20 cellular contexts compared by ENCODE assay signal in the genomic region with DNA sequence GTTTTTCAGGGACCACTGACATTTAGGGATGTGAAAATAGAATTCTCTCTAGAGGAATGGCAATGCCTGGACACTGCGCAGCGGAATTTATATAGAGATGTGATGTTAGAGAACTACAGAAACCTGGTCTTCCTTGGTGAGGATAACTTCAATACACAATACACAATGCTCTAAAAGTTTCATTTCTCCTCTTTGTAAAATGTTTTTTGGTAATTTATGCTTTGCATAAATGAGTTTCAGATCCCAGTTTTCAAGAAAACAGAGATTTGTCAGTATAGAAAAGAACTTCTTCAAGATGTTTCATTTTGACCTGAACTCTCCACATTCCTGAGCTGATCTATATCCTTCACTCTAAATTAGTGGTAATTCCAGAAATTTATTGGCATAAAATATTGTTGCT. TPM values are rescaled to one million over a fixed set of nuclear protein-coding genes. Genes with fewer than 3 reads are reported as not detected.
DNase-seq lines count a peak whose midpoint lies in the region; ATAC-seq, FAIRE-seq and TF ChIP-seq lines count a peak whose summit lies in the region.
"Had no signal": no experiment of that assay in that cellular context is flagged by ENCODE, and none has a peak within 500 bp of the region (broad histone marks: within the 10 kb centered on the region; RNA-seq: fewer than 3 reads in every experiment).

No MANE protein-coding gene starts in this region.

- peaks cover 99% of the 10 kb centered on the region for H3K79me2 ChIP-seq in OCI-LY7 (ENCODE audit: insufficient read depth, low read depth, low read length)

- no peak for TF ChIP-seq EP300 in transverse colon (IDR thresholded peaks at IDR 0.05; ENCODE audit: low read depth)

- H3K4me3 ChIP-seq in OCI-LY7 (ENCODE audit: low read depth, low read length, poor library complexity, severe bottlenecking) (peak overlapping the region; percentile 31), transverse colon (no peak overlapping the region)

- H3K4me1 ChIP-seq in OCI-LY7 (ENCODE audit: insufficient read depth, low read length, poor library complexity, severe bottlenecking): peaks cover 44% of the 10 kb centered on the region
- peaks cover 0 to 6% (median 0%) of the 10 kb centered on the region in 4 donors for H3K4me1 ChIP-seq in transverse colon

- in situ Hi-C loops in transverse colon (cut with MboI; ENCODE audit: low pct_ligation_motif_present in 1 of 4, low pct_unique_long_range_greater_than_20kb in 1 of 4, low sequenced_read_pairs in 3 of 4): no loop called here

- TF ChIP-seq CTCF in OCI-LY7 (conservative IDR thresholded peaks at IDR 0.05; ENCODE audit: low read length) (no peak), transverse colon (IDR thresholded peaks at IDR 0.05) (no peak)

- H3K36me3 Mint-ChIP-seq in naive B cell: peaks cover 0 to 27% of the 10 kb centered on the region in 2 donors

- no TSS peak for BruUV-seq in OCI-LY7 (replicated peaks; lab: Mats Ljungman, UMichigan)

- H2AFZ ChIP-seq in OCI-LY7 (ENCODE audit: low read length): no peak overlapping the region

- H3K27me3 ChIP-seq in transverse colon: no peaks in the 10 kb centered on the region

- intact Hi-C loops in OCI-LY7 (cut with micrococcal nuclease; ENCODE audit: unreplicated experiment) (no loop called here), transverse colon (cut with DNase I; ENCODE audit: low total_unique reads) (no loop called here)

- peak overlapping the region; percentile 61 for H3K27ac ChIP-seq in OCI-LY7 (ENCODE audit: low read depth, low read length, poor library complexity, severe bottlenecking)
- H3K27ac ChIP-seq in transverse colon: no peak overlapping the region
- H3K27ac ChIP-seq: C4-2B, HL-60 had no signal

- no peaks in the 10 kb centered on the region for H3K27me3 Mint-ChIP-seq in naive B cell

- H3K27ac Mint-ChIP-seq in naive B cell: peak overlapping the region; percentile 35 to 97 (median 84)

- peaks cover 23% of the 10 kb centered on the region for H4K20me1 ChIP-seq in OCI-LY7 (ENCODE audit: insufficient read depth, low read length)

- no peaks in the 10 kb centered on the region for H3K9me3 ChIP-seq in OCI-LY7 (ENCODE audit: low read length)
- no peaks in the 10 kb centered on the region for H3K9me3 ChIP-seq in transverse colon
- H3K9me3 ChIP-seq: SK-N-SH had no signal

- DNase-seq in GM12891 (ENCODE audit: insufficient read length, low spot score) (no peak), OCI-LY7 (ENCODE audit: low spot score) (peak; percentile 42), naive B cell (peak; percentile 44), transverse colon (no peak), NCI-H1105 (lab: John Stamatoyannopoulos, UW) (no peak)
- no peak for DNase-seq in stimulated activated naive CD8-positive, alpha-beta T cell treated with anti-CD3 and anti-CD28 coated beads, Interleukin-15, Interleukin-2, amounts not matched to agents 100 U/mL and 50 U/mL, for 24 hours
- DNase-seq: DMS 273 treated with DMSO at 0.1 percent for 48 hours, GF-D8, NCI-H1436, NCI-H2029, NCI-H510A treated with DMSO at 0.1 percent for 48 hours, Right ventricle myocardium superior, SK-N-SH, T-helper 1 cell had no signal

- peaks cover 48 to 82% (median 67%) of the 10 kb centered on the region in 3 donors for H3K4me1 Mint-ChIP-seq in naive B cell

- no peaks in the 10 kb centered on the region for H3K9me2 ChIP-seq in OCI-LY7 (ENCODE audit: insufficient read depth, low read length)
- H3K9me2 ChIP-seq: SK-N-SH had no signal

- CTCF ChIA-PET in OCI-LY7 (lab: Charles Lee; ENCODE audit: unreplicated experiment): no interaction called here

- no peak for TF ChIP-seq POLR2A in GM12891 (IDR thresholded peaks at IDR 0.05; ENCODE audit: low read depth, low read length)
- TF ChIP-seq POLR2A in transverse colon (IDR thresholded peaks at IDR 0.05): no peak

- no peak for FAIRE-seq in GM12891 (lab: Jason Lieb, UNC)
- FAIRE-seq: H1, HTR-8/SVneo, RCC 7860 had no signal

- H3K4me3 Mint-ChIP-seq in naive B cell: peak overlapping the region; percentile 36 to 92 (median 84)

- ATAC-seq in HG02610 (IDR thresholded peaks at IDR 0.05; ENCODE audit: unreplicated experiment): peak; percentile 25
- peak; percentile 87 to 92 for ATAC-seq in naive B cell (ENCODE audit: low read depth in 2 of 2)
- no peak for ATAC-seq in stimulated activated naive CD8-positive, alpha-beta T cell treated with anti-CD3 and anti-CD28 coated beads, Interleukin-15, Interleukin-2, amounts not matched to agents 100 U/mL and 50 U/mL, for 24 hours

- POLR2A ChIA-PET in OCI-LY7 (lab: Charles Lee): interaction anchor here (0.6 to 1.6 kb wide), 3 partner anchors 8 to 788 kb away, joined by 3 read pairs; no protein-coding TSS in a partner anchor

- peak overlapping the region; percentile 61 for H3K4me2 ChIP-seq in OCI-LY7 (ENCODE audit: low read length)
- H3K4me2 ChIP-seq: SK-N-SH had no signal

- no peaks in the 10 kb centered on the region for H3K9me3 Mint-ChIP-seq in naive B cell

- H3K36me3 ChIP-seq in OCI-LY7 (ENCODE audit: insufficient read depth, low read length) (peaks cover 84% of the 10 kb centered on the region), transverse colon (peaks cover 0 to 21% (median 4%) of the 10 kb centered on the region in 4 donors)

- WGBS in transverse colon (ENCODE audit: low coverage in 1 of 2), 2 donors: 89 to 94% methylated on average over 2 of the region's 2 CpGs

TF ChIP-seq in GM12891, 5 proteins besides CTCF, POLR2A, EP300 and RAD21:
- no peak for TF ChIP-seq PAX5 (IDR thresholded peaks at IDR 0.05; ENCODE audit: insufficient read depth, low read length, severe bottlenecking)
- peak; percentile 62 for TF ChIP-seq SPI1 (IDR thresholded peaks at IDR 0.05; ENCODE audit: low read depth, low read length)

RNA-seq across cellular contexts. Expression of gene ZNF92, which starts 14.2 kb away (rescaled TPM):
- 7.5 TPM for polyA plus RNA-seq in GM12891 (2012; ENCODE audit: low read depth, missing spikeins)
- 31.1 and 31.2 TPM in 2 replicates for total RNA-seq in OCI-LY7 (2014; rRNA removed; shearing (Covaris generic))
- total RNA-seq in OCI-LY7 (2022) (32.1 and 34.0 TPM in 2 replicates), transverse colon (10 to 100 TPM in 2 of 4 donors, 1 to 10 TPM in 2; 4.8 to 19.5 (median 8.3) TPM)
- 10 to 100 TPM; 45.2 to 82.6 (median 74.5) TPM for polyA plus RNA-seq in naive B cell (ENCODE audit: low read depth in 6 of 6)

Comparison
In these comparisons a context has a peak if more than half of its experiments do, and no peak if none do; other contexts are left out.
1. DNase-seq: peak in OCI-LY7 (single experiment) and naive B cell (single experiment); none in GM12891 (single experiment), stimulated activated naive CD8-positive, alpha-beta T cell treated with anti-CD3 and anti-CD28 coated beads, Interleukin-15, Interleukin-2, amounts not matched to agents 100 U/mL and 50 U/mL, for 24 hours (single experiment), transverse colon (single experiment) and NCI-H1105 (single experiment).